Comparison of ENCODE assay signal across 1 cellular context in genomic region chr20:51354769-51355319, GRCh38.
TF ChIP-seq lines count a peak whose summit lies in the region.

No MANE protein-coding gene starts in this region.

TF ChIP-seq in K562, 482 proteins besides CTCF, POLR2A, EP300 and RAD21 (continued from another document):
- TF ChIP-seq ID3 (CRISPR knock-in tag; IDR thresholded peaks at IDR 0.05) (no peak), ID3 (tag; IDR thresholded peaks at IDR 0.05) (0 out of 2 replicates have a peak, but pooled peaks have one; percentile 26), NELFE (IDR thresholded peaks at IDR 0.05; ENCODE audit: insufficient read depth, insufficient read length) (no peak), SNAPC5 (CRISPR knock-in tag; IDR thresholded peaks at IDR 0.05) (no peak), EWSR1 (IDR thresholded peaks at IDR 0.05; ENCODE audit: borderline replicate concordance, low read depth, partially characterized antibody) (no peak), BRF1 (IDR thresholded peaks at IDR 0.05; ENCODE audit: borderline replicate concordance, extremely low read depth, insufficient read length) (no peak), RBM25 (IDR thresholded peaks at IDR 0.05; ENCODE audit: low read depth, low read length, severe bottlenecking) (peak; percentile 39), ZNF175 (CRISPR knock-in tag; IDR thresholded peaks at IDR 0.05; ENCODE audit: low read depth) (0 out of 2 replicates have a peak, but pooled peaks have one; percentile 24), ATF7 (IDR thresholded peaks at IDR 0.05) (peak; percentile 69), ATF2 (CRISPR knock-in tag; IDR thresholded peaks at IDR 0.05) (peak; percentile 75; the same call in 1 of the 2 replicates), JUND (IDR thresholded peaks at IDR 0.05; ENCODE audit: borderline replicate concordance, low read depth, low read length) (peak; percentile 66), JUND (tag; IDR thresholded peaks at IDR 0.05; ENCODE audit: borderline replicate concordance, low read depth, low read length) (peak; percentile 64; the same call in 1 of the 3 replicates), FOSL1 (tag; conservative IDR thresholded peaks at IDR 0.05) (no peak), ZNF766 (CRISPR knock-in tag; conservative IDR thresholded peaks at IDR 0.05) (no peak), MAX (CRISPR knock-in tag; IDR thresholded peaks at IDR 0.05) (0 out of 2 replicates have a peak, but pooled peaks have one; percentile 8), CREB3L1 (IDR thresholded peaks at IDR 0.05; ENCODE audit: borderline replicate concordance, low read depth) (no peak), SAFB2 (IDR thresholded peaks at IDR 0.05; ENCODE audit: borderline replicate concordance, low read depth, low read length, severe bottlenecking) (no peak), MXD1 (CRISPR knock-in tag; IDR thresholded peaks at IDR 0.05; ENCODE audit: borderline replicate concordance, poor library complexity, severe bottlenecking) (no peak), ATF3 (IDR thresholded peaks at IDR 0.05) (peak; percentile 89), ATF3 (CRISPR knock-in tag; conservative IDR thresholded peaks at IDR 0.05) (no peak), CLOCK (CRISPR knock-in tag; IDR thresholded peaks at IDR 0.05; ENCODE audit: borderline replicate concordance) (no peak), TEAD1 (CRISPR knock-in tag; IDR thresholded peaks at IDR 0.05) (0 out of 4 replicates have a peak, but pooled peaks of 1 of the 2 experiments have one; percentile 16), VEZF1 (CRISPR knock-in tag; IDR thresholded peaks at IDR 0.05) (no peak), KHSRP (IDR thresholded peaks at IDR 0.05) (no peak)
